Comparison of ENCODE assay signal across 20 cellular contexts in the genomic region with DNA sequence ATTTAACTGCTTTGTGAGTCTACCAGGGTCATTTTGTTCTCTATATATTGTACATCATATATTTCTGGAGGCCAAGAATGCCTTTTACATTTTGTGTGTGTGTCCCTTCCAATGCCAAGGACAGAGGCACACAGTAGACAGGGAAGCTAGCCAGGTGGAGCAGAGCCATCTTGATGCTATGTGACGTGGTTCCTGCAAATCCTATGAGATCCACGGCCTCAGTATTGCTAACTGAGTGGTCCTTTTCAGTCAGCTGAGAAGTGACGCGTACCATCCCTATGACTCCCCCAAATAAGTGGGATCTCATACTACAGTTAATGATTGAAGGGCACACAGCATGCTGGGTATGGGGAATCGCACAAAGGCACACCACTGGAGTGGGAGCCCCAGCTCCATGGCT. TPM values are rescaled to one million over a fixed set of nuclear protein-coding genes. Genes with fewer than 3 reads are reported as not detected.
A peak's percentile ranks its signal among the peaks of the same experiment; 100 is the strongest.
DNase-seq lines count a peak whose midpoint lies in the region; ATAC-seq, FAIRE-seq and TF ChIP-seq lines count a peak whose summit lies in the region.
"Had no signal": no experiment of that assay in that cellular context is flagged by ENCODE, and none has a peak within 500 bp of the region (broad histone marks: within the 10 kb centered on the region; RNA-seq: fewer than 3 reads in every experiment).

No MANE protein-coding gene starts in this region.

- 84 to 92% (median 89%) methylated on average over 5 of the region's 5 CpGs for WGBS in stomach, 5 donors
- 87 to 90% (median 90%) methylated on average over 5 of the region's 5 CpGs for WGBS in small intestine, 3 donors

- no peak for TF ChIP-seq EP300 in stomach (IDR thresholded peaks at IDR 0.05)

- H3K27me3 ChIP-seq in CD4-positive, CD25-positive, alpha-beta regulatory T cell (ENCODE audit: control insufficient read depth, insufficient read depth, low read length): no peaks in the 10 kb centered on the region
- H3K27me3 ChIP-seq in right atrium auricular region (no peaks in the 10 kb centered on the region), stomach (no peaks in the 10 kb centered on the region), small intestine (ENCODE audit: control insufficient read depth in 2 of 2, insufficient read depth in 2 of 2, low read length in 2 of 2) (no peaks in the 10 kb centered on the region)
- H3K27me3 ChIP-seq: Peyer's patch had no signal

- no peaks in the 10 kb centered on the region for H3K27me3 Mint-ChIP-seq in CD4-positive, CD25-positive, alpha-beta regulatory T cell
- H3K27me3 Mint-ChIP-seq in activated B cell treated with CpG ODN at 0.5 μM for 24 hours: no peaks in the 10 kb centered on the region

- H3K4me3 ChIP-seq in CD4-positive, CD25-positive, alpha-beta regulatory T cell (ENCODE audit: low read depth, low read length): peak overlapping the region; percentile 34
- H3K4me3 ChIP-seq in right atrium auricular region: no peak overlapping the region
- H3K4me3 ChIP-seq in stomach: no peak overlapping the region
- H3K4me3 ChIP-seq in small intestine (ENCODE audit: low read depth in 1 of 2, low read length in 2 of 2): no peak overlapping the region
- H3K4me3 ChIP-seq: A549, Peyer's patch had no signal

- H3K4me1 Mint-ChIP-seq in CD4-positive, CD25-positive, alpha-beta regulatory T cell: peaks cover 30 to 56% (median 49%) of the 10 kb centered on the region in 4 donors
- peaks cover 56% of the 10 kb centered on the region for H3K4me1 Mint-ChIP-seq in activated B cell treated with CpG ODN at 0.5 μM for 24 hours

- H3K9me3 Mint-ChIP-seq in CD4-positive, CD25-positive, alpha-beta regulatory T cell: peaks cover 0 to 18% (median 2%) of the 10 kb centered on the region in 7 donors
- peaks cover 14% of the 10 kb centered on the region for H3K9me3 Mint-ChIP-seq in activated B cell treated with CpG ODN at 0.5 μM for 24 hours

- no peak overlapping the region for H3K27ac ChIP-seq in CD4-positive, CD25-positive, alpha-beta regulatory T cell (ENCODE audit: insufficient read depth, low read length, poor library complexity, severe bottlenecking)
- H3K27ac ChIP-seq in right atrium auricular region: peak overlapping the region; percentile 56 to 75
- no peak overlapping the region for H3K27ac ChIP-seq in stomach
- H3K27ac ChIP-seq in small intestine (ENCODE audit: low read depth in 1 of 2, low read length in 1 of 2): no peak overlapping the region
- H3K27ac ChIP-seq: A549, Peyer's patch had no signal

- H3K9me3 ChIP-seq in CD4-positive, CD25-positive, alpha-beta regulatory T cell (ENCODE audit: control insufficient read depth in 2 of 2, low read length in 2 of 2): peaks cover 0 to 1% of the 10 kb centered on the region in 2 experiments
- H3K9me3 ChIP-seq in right atrium auricular region (peaks cover 0 to 2% of the 10 kb centered on the region in 2 donors), stomach (peaks cover 0 to 14% (median 2%) of the 10 kb centered on the region in 4 donors), small intestine (ENCODE audit: control insufficient read depth, low read depth) (no peaks in the 10 kb centered on the region)
- H3K9me3 ChIP-seq: A549, Peyer's patch had no signal

- no peak for ATAC-seq in CD4-positive, CD25-positive, alpha-beta regulatory T cell (ENCODE audit: low read depth in 2 of 2)
- peak; percentile 40 for ATAC-seq in HG03175 (IDR thresholded peaks at IDR 0.05; ENCODE audit: unreplicated experiment)
- ATAC-seq in activated B cell treated with CpG ODN at 0.5 μM for 24 hours (ENCODE audit: low read depth): no peak
- ATAC-seq: A549 had no signal

- peak overlapping the region; percentile 67 to 95 (median 84) for H3K27ac Mint-ChIP-seq in CD4-positive, CD25-positive, alpha-beta regulatory T cell
- peak overlapping the region; percentile 57 for H3K27ac Mint-ChIP-seq in activated B cell treated with CpG ODN at 0.5 μM for 24 hours

- intact Hi-C loops in activated B cell treated with CpG ODN at 0.5 μM for 24 hours (cut with micrococcal nuclease) (loop anchor here (5.0 kb wide), 1 partner anchor 240 kb away; a partner anchor contains a TSS), stomach (cut with DNase I; ENCODE audit: low total_unique reads) (no loop called here)

- POLR2A ChIA-PET in activated B cell treated with CpG ODN at 0.5 μM for 24 hours (lab: Charles Lee): interaction anchor here (3.1 to 3.7 kb wide), 2 partner anchors 9 to 27 kb away, joined by 19 to 39 read pairs; a partner anchor contains a TSS

- peaks cover 17% of the 10 kb centered on the region for H3K4me1 ChIP-seq in CD4-positive, CD25-positive, alpha-beta regulatory T cell (ENCODE audit: control insufficient read depth, insufficient read depth, low read length, poor library complexity, severe bottlenecking)
- H3K4me1 ChIP-seq in right atrium auricular region: peaks cover 0 to 6% of the 10 kb centered on the region in 2 donors
- no peaks in the 10 kb centered on the region for H3K4me1 ChIP-seq in stomach
- no peaks in the 10 kb centered on the region for H3K4me1 ChIP-seq in small intestine (ENCODE audit: control insufficient read depth in 2 of 2, insufficient read depth in 1 of 2, low read depth in 1 of 2, low read length in 1 of 2)
- H3K4me1 ChIP-seq: A549, Peyer's patch had no signal

- CTCF ChIA-PET in activated B cell treated with CpG ODN at 0.5 μM for 24 hours (lab: Charles Lee): interaction anchor here (1.1 to 6.5 kb wide), 4 partner anchors 9 to 132 kb away, joined by 5 to 57 read pairs (median 20); a partner anchor contains a TSS

- TF ChIP-seq POLR2A in stomach (IDR thresholded peaks at IDR 0.05): no peak

- TF ChIP-seq CTCF in activated B cell treated with CpG ODN at 0.5 μM for 24 hours (IDR thresholded peaks at IDR 0.05) (no peak), right atrium auricular region (IDR thresholded peaks at IDR 0.05) (no peak), stomach (IDR thresholded peaks at IDR 0.05) (no peak)

- FAIRE-seq in small intestine (lab: Jason Lieb, UNC): no peak
- FAIRE-seq: A549, G401.6 had no signal

- peaks cover 23% of the 10 kb centered on the region for H3K36me3 Mint-ChIP-seq in CD4-positive, CD25-positive, alpha-beta regulatory T cell
- peaks cover 17% of the 10 kb centered on the region for H3K36me3 Mint-ChIP-seq in activated B cell treated with CpG ODN at 0.5 μM for 24 hours (ENCODE audit: low read depth)

- H3K36me3 ChIP-seq in CD4-positive, CD25-positive, alpha-beta regulatory T cell (ENCODE audit: control insufficient read depth, insufficient read depth, low read length): no peaks in the 10 kb centered on the region
- H3K36me3 ChIP-seq in right atrium auricular region (no peaks in the 10 kb centered on the region), stomach (no peaks in the 10 kb centered on the region), small intestine (ENCODE audit: control insufficient read depth in 2 of 2, insufficient read depth in 2 of 2, low read length in 2 of 2) (no peaks in the 10 kb centered on the region)
- H3K36me3 ChIP-seq: Peyer's patch had no signal

- H3K4me3 Mint-ChIP-seq in CD4-positive, CD25-positive, alpha-beta regulatory T cell: no peak overlapping the region
- peak overlapping the region; percentile 37 for H3K4me3 Mint-ChIP-seq in activated B cell treated with CpG ODN at 0.5 μM for 24 hours

- DNase-seq in CD4-positive, CD25-positive, alpha-beta regulatory T cell: no peak
- DNase-seq in activated B cell treated with CpG ODN at 0.5 μM for 24 hours: no peak
- DNase-seq in right atrium auricular region (ENCODE audit: low spot score): no peak
- no peak for DNase-seq in stomach
- DNase-seq in NCI-H446 treated with DMSO at 0.1 percent for 48 hours (lab: John Stamatoyannopoulos, UW): no peak
- no peak for DNase-seq in small intestine
- no peak for DNase-seq in NCI-H1436 treated with DMSO at 0.1 percent for 48 hours (lab: John Stamatoyannopoulos, UW)
- DNase-seq: Calu3; DMS79; H7; MV-4-11; NCI-H1417 treated with DMSO at 0.1 percent for 48 hours; NCI-H2029 treated with DMSO at 0.1 percent for 48 hours; NCI-H526; NK-92 treated with Interleukin-12 subunit alpha and Interleukin-12 subunit beta, amount 100 ng/mL, for 24 hours; Peyer's patch; SHP77 treated with DMSO at 0.1 percent for 48 hours had no signal

RNA-seq across cellular contexts. Expression of a gene that starts 27.3 kb away (rescaled TPM):
- 153 TPM for total RNA-seq in CD4-positive, CD25-positive, alpha-beta regulatory T cell
- polyA plus RNA-seq in CD4-positive, CD25-positive, alpha-beta regulatory T cell: 10 to 100 TPM in 3 of 4 donors, 1 to 10 TPM in 1; 8.3 to 16.6 (median 12.9) TPM
- total RNA-seq in activated B cell treated with CpG ODN at 0.5 μM for 24 hours (32.1 and 38.8 TPM in 2 replicates), right atrium auricular region (100 to 1,000 TPM in 1 of 2 donors, 10 to 100 TPM in 1; 28.9 to 146 TPM), stomach (10 to 100 TPM in 1 of 5 donors, 1 to 10 TPM in 3, under 1 TPM in 1; 0.58 to 12.5 (median 1.2) TPM)
- polyA plus RNA-seq in stomach (under 1 TPM in 2 of 3 donors, not detected in 1; 0.10 to 0.12 TPM), small intestine (under 1 TPM in 2 of 3 donors, not detected in 1; 0.27 TPM)
- polyA plus RNA-seq: A549 had no signal

Comparison
In these comparisons a context has a peak if more than half of its experiments do, and no peak if none do; other contexts are left out.
1. H3K27ac ChIP-seq: peak in right atrium auricular region (2 of 2); none in CD4-positive, CD25-positive, alpha-beta regulatory T cell (single experiment), stomach (0 of 5) and small intestine (0 of 2).